In genomic region chr2:173451137-173451536, GRCh38 we compare ENCODE assay signal across 1 cellular context.
TF ChIP-seq lines count a peak whose summit lies in the region.

No MANE protein-coding gene starts in this region.

TF ChIP-seq in SK-N-SH, 30 proteins besides CTCF, POLR2A, EP300 and RAD21 (continued from another document):
- no peak for TF ChIP-seq GATA2 (CRISPR knock-in tag; IDR thresholded peaks at IDR 0.05)
TF ChIP-seq in SK-N-SH: peak in this region for 0.
